28 cellular contexts compared by ENCODE assay signal in the genomic region with DNA sequence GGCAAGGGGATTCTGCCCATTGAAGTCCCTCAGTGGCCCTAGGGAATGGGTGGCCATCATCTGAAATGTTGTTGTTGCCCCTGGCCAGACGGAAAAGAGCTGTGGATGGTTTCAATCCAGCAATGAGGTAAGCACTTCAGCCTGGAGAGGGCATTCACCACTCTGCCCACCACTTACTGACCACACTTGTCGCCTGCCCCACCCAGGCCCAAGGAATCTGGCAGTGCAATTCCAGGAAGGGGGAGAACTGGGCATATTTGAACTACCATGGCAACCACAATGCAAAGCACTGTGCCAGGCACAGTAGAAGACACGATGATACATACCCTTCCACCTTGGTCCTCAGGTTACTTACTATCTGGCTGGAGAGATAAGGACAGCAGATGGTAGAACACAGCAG.
"Had no signal": no experiment of that assay in that cellular context is flagged by ENCODE, and none has a peak within 500 bp of the region (broad histone marks: within the 10 kb centered on the region; RNA-seq: fewer than 3 reads in every experiment).

No MANE protein-coding gene starts in this region.

- H3K27ac ChIP-seq: brain microvascular endothelial cell, epithelial cell of prostate, esophagus squamous epithelium, gastroesophageal sphincter had no signal

- H3K4me3 ChIP-seq: esophagus squamous epithelium, gastroesophageal sphincter had no signal

- H3K36me3 ChIP-seq: brain microvascular endothelial cell, esophagus squamous epithelium, gastroesophageal sphincter had no signal

- DNase-seq: activated CD4-positive, alpha-beta memory T cell treated with anti-CD3 and anti-CD28 coated beads for 36 hours; activated CD4-positive, alpha-beta T cell treated with anti-CD3 and anti-CD28 coated beads for 36 hours; activated CD4-positive, alpha-beta T cell treated with anti-CD3 and anti-CD28 coated beads, Interleukin-2, amount 10 ng/mL, durations not matched to agents 24 days and 14 days; activated CD4-positive, CD25-positive, alpha-beta regulatory T cell; activated CD4-positive, CD25-positive, alpha-beta regulatory T cell treated with anti-CD3 and anti-CD28 coated beads, Interleukin-2, amount 50 U/mL, for 72 hours; activated CD8-positive, alpha-beta memory T cell treated with anti-CD3 and anti-CD28 coated beads, Interleukin-2, amount 10 ng/mL, durations not matched to agents 7 days and 5 days; activated CD8-positive, alpha-beta memory T cell treated with anti-CD3 and anti-CD28 coated beads, Interleukin-2, amount 50 U/mL, for 4 hours; activated CD8-positive, alpha-beta T cell treated with anti-CD3 and anti-CD28 coated beads, Interleukin-2, amount 10 ng/mL, durations not matched to agents 7 days and 5 days; activated effector memory CD4-positive, alpha-beta T cell treated with anti-CD3 and anti-CD28 coated beads, Interleukin-2, amount 50 U/mL, for 16 hours; activated naive CD4-positive, alpha-beta T cell treated with anti-CD3 and anti-CD28 coated beads for 36 hours; activated naive CD8-positive, alpha-beta T cell treated with anti-CD3 and anti-CD28 coated beads, Interleukin-2, amount 10 ng/mL, durations not matched to agents 7 days and 5 days; activated T-cell treated with anti-CD3 and anti-CD28 coated beads, Interleukin-2, amount 50 U/mL, for 1 hour; activated T-cell treated with anti-CD3 and anti-CD28 coated beads, Interleukin-2, amount 50 U/mL, for 48 hours; anterior cingulate cortex; brain microvascular endothelial cell; caudate nucleus; cortex of kidney; dermis blood vessel endothelial cell; effector CD4-positive, alpha-beta T cell; effector memory CD8-positive, alpha-beta T cell; esophagus squamous epithelium; foreskin melanocyte; T-helper 2 cell had no signal

- H3K9me3 Mint-ChIP-seq: activated CD4-positive, alpha-beta T cell treated with anti-CD3 and anti-CD28 coated beads, Interleukin-2, amount 10 ng/mL, durations not matched to agents 24 days and 14 days; activated naive CD4-positive, alpha-beta T cell treated with anti-CD3 and anti-CD28 coated beads, Interleukin-2, amount 50 U/mL, for 72 hours; activated naive CD8-positive, alpha-beta T cell treated with anti-CD3 and anti-CD28 coated beads, Interleukin-2, amount 10 ng/mL, durations not matched to agents 7 days and 5 days; activated T-helper 2 cell treated with anti-CD3 and anti-CD28 coated beads, Interferon-gamma antibody, Interleukin-2, Interleukin-4, amounts not matched to agents 10 μg/mL and 5 μg/mL and 100 μg/mL, durations not matched to agents 14 hours and 24 hours and 36 hours had no signal

- H3K36me3 Mint-ChIP-seq: activated CD4-positive, alpha-beta memory T cell treated with anti-CD3 and anti-CD28 coated beads for 36 hours; activated CD8-positive, alpha-beta memory T cell treated with anti-CD3 and anti-CD28 coated beads, Interleukin-2, amount 10 ng/mL, durations not matched to agents 7 days and 5 days; activated naive CD4-positive, alpha-beta T cell treated with anti-CD3 and anti-CD28 coated beads, Interleukin-2, amount 50 U/mL, for 72 hours; activated naive CD8-positive, alpha-beta T cell treated with anti-CD3 and anti-CD28 coated beads, Interleukin-2, amount 10 ng/mL, durations not matched to agents 7 days and 5 days had no signal

- H3K27me3 Mint-ChIP-seq: activated CD4-positive, alpha-beta T cell treated with anti-CD3 and anti-CD28 coated beads, Interleukin-2, amount 10 ng/mL, durations not matched to agents 24 days and 14 days; activated CD8-positive, alpha-beta memory T cell treated with anti-CD3 and anti-CD28 coated beads, Interleukin-2, amount 10 ng/mL, durations not matched to agents 7 days and 5 days; activated naive CD8-positive, alpha-beta T cell treated with anti-CD3 and anti-CD28 coated beads, Interleukin-2, amount 10 ng/mL, durations not matched to agents 7 days and 5 days; effector memory CD8-positive, alpha-beta T cell had no signal

- H3K27ac Mint-ChIP-seq: activated CD4-positive, alpha-beta memory T cell treated with anti-CD3 and anti-CD28 coated beads for 36 hours; activated CD4-positive, alpha-beta T cell treated with anti-CD3 and anti-CD28 coated beads for 36 hours; activated CD4-positive, alpha-beta T cell treated with anti-CD3 and anti-CD28 coated beads, Interleukin-2, amount 10 ng/mL, durations not matched to agents 24 days and 14 days; activated CD8-positive, alpha-beta memory T cell treated with anti-CD3 and anti-CD28 coated beads, Interleukin-2, amount 10 ng/mL, durations not matched to agents 7 days and 5 days; activated CD8-positive, alpha-beta T cell treated with anti-CD3 and anti-CD28 coated beads, Interleukin-2, amount 10 ng/mL, durations not matched to agents 7 days and 5 days; activated naive CD4-positive, alpha-beta T cell treated with anti-CD3 and anti-CD28 coated beads for 36 hours; activated naive CD4-positive, alpha-beta T cell treated with anti-CD3 and anti-CD28 coated beads, Interleukin-2, amount 50 U/mL, for 72 hours; activated naive CD8-positive, alpha-beta T cell treated with anti-CD3 and anti-CD28 coated beads, Interleukin-2, amount 10 ng/mL, durations not matched to agents 7 days and 5 days; activated T-helper 1 cell treated with anti-CD3 and anti-CD28 coated beads, Interleukin-12 subunit alpha, Interleukin-12 subunit beta, Interleukin-2, Interleukin-4 antibody, amounts not matched to agents 30 ng/mL and 10 ng/mL and 1 ng/mL, durations not matched to agents 14 hours and 24 hours and 36 hours; activated T-helper 2 cell treated with anti-CD3 and anti-CD28 coated beads, Interferon-gamma antibody, Interleukin-2, Interleukin-4, amounts not matched to agents 10 μg/mL and 5 μg/mL and 100 μg/mL, durations not matched to agents 14 hours and 24 hours and 36 hours; effector memory CD8-positive, alpha-beta T cell had no signal

- H3K4me1 Mint-ChIP-seq: activated CD4-positive, alpha-beta T cell treated with anti-CD3 and anti-CD28 coated beads for 36 hours; activated CD4-positive, alpha-beta T cell treated with anti-CD3 and anti-CD28 coated beads, Interleukin-2, amount 10 ng/mL, durations not matched to agents 24 days and 14 days; activated CD8-positive, alpha-beta memory T cell treated with anti-CD3 and anti-CD28 coated beads, Interleukin-2, amount 10 ng/mL, durations not matched to agents 7 days and 5 days; activated naive CD8-positive, alpha-beta T cell treated with anti-CD3 and anti-CD28 coated beads, Interleukin-2, amount 10 ng/mL, durations not matched to agents 7 days and 5 days had no signal

- H3K9me3 ChIP-seq: esophagus squamous epithelium, gastroesophageal sphincter had no signal

- H3K4me1 ChIP-seq: esophagus squamous epithelium, gastroesophageal sphincter had no signal

- H3K27me3 ChIP-seq: brain microvascular endothelial cell, esophagus squamous epithelium, gastroesophageal sphincter had no signal

- ATAC-seq: activated CD4-positive, alpha-beta T cell treated with anti-CD3 and anti-CD28 coated beads for 36 hours; activated CD8-positive, alpha-beta memory T cell treated with anti-CD3 and anti-CD28 coated beads, Interleukin-2, amount 10 ng/mL, durations not matched to agents 7 days and 5 days; activated CD8-positive, alpha-beta T cell treated with anti-CD3 and anti-CD28 coated beads, Interleukin-2, amount 10 ng/mL, durations not matched to agents 7 days and 5 days; activated naive CD4-positive, alpha-beta T cell treated with anti-CD3 and anti-CD28 coated beads, Interleukin-2, amount 50 U/mL, for 72 hours; effector memory CD8-positive, alpha-beta T cell; gastroesophageal sphincter had no signal

- H3K4me3 Mint-ChIP-seq: activated CD4-positive, alpha-beta memory T cell treated with anti-CD3 and anti-CD28 coated beads for 36 hours; activated CD4-positive, alpha-beta T cell treated with anti-CD3 and anti-CD28 coated beads for 36 hours; activated CD4-positive, alpha-beta T cell treated with anti-CD3 and anti-CD28 coated beads, Interleukin-2, amount 10 ng/mL, durations not matched to agents 24 days and 14 days; activated CD8-positive, alpha-beta memory T cell treated with anti-CD3 and anti-CD28 coated beads, Interleukin-2, amount 10 ng/mL, durations not matched to agents 7 days and 5 days; activated CD8-positive, alpha-beta T cell treated with anti-CD3 and anti-CD28 coated beads, Interleukin-2, amount 10 ng/mL, durations not matched to agents 7 days and 5 days; activated naive CD4-positive, alpha-beta T cell treated with anti-CD3 and anti-CD28 coated beads for 36 hours; activated naive CD8-positive, alpha-beta T cell treated with anti-CD3 and anti-CD28 coated beads, Interleukin-2, amount 10 ng/mL, durations not matched to agents 7 days and 5 days; activated T-helper 1 cell treated with anti-CD3 and anti-CD28 coated beads, Interleukin-12 subunit alpha, Interleukin-12 subunit beta, Interleukin-2, Interleukin-4 antibody, amounts not matched to agents 30 ng/mL and 10 ng/mL and 1 ng/mL, durations not matched to agents 14 hours and 24 hours and 36 hours; effector memory CD8-positive, alpha-beta T cell had no signal
